ENCODE assay signal across 8 cellular contexts in genomic region chr1:160261526-160261877, GRCh38. TPM values are rescaled to one million over a fixed set of nuclear protein-coding genes. Genes with fewer than 3 reads are reported as not detected.
DNase-seq lines count a peak whose midpoint lies in the region; ATAC-seq and TF ChIP-seq lines count a peak whose summit lies in the region.

No MANE protein-coding gene starts in this region.

- peak; percentile 43 for ATAC-seq in HG03439 (IDR thresholded peaks at IDR 0.05; ENCODE audit: unreplicated experiment)
- ATAC-seq in PC-3: peak; percentile 74
- no peak for ATAC-seq in gastroesophageal sphincter

- CTCF ChIA-PET in PC-3 (lab: Charles Lee): interaction anchor here (0.7 to 2.4 kb wide), 3 partner anchors 9 to 573 kb away, joined by 4 to 12 read pairs (median 9); no protein-coding TSS in a partner anchor

- POLR2A ChIA-PET in PC-3 (lab: Charles Lee; ENCODE audit: unreplicated experiment): interaction anchor here (0.6 to 0.7 kb wide), 3 partner anchors 17 to 133 kb away, joined by 3 read pairs; no protein-coding TSS in a partner anchor

- H3K36me3 ChIP-seq in PC-3 (ENCODE audit: low read depth, low read length): peaks cover 6% of the 10 kb centered on the region; the same call in 1 of the 2 replicates
- H3K36me3 ChIP-seq in gastroesophageal sphincter: peaks cover 0 to 5% of the 10 kb centered on the region in 2 donors
- no peaks in the 10 kb centered on the region for H3K36me3 ChIP-seq in ovary

- H3K9ac ChIP-seq in PC-3 (ENCODE audit: low read length): peak overlapping the region; percentile 96

- H3F3A ChIP-seq in PC-3 (ENCODE audit: low read length, unreplicated experiment): peaks cover 8% of the 10 kb centered on the region

- DNase-seq in SHP77 (lab: John Stamatoyannopoulos, UW) (peak; percentile 24 to 29), SHP77 treated with DMSO at 0.1 percent for 48 hours (lab: John Stamatoyannopoulos, UW) (no peak), PC-3 (peak; percentile 89), ovary (peak in 2 of 5 donors; percentile 26 to 60), type B pancreatic cell (ENCODE audit: extremely low spot score, unreplicated experiment) (no peak)
- peak; percentile 60 for DNase-seq in activated effector memory CD4-positive, alpha-beta T cell treated with Interleukin-2 at 50 U/mL for 16 hours

- H2AFZ ChIP-seq in PC-3 (ENCODE audit: low read length): peak overlapping the region; percentile 93

- no peaks in the 10 kb centered on the region for H3K9me3 Mint-ChIP-seq in type B pancreatic cell

- intact Hi-C loops in PC-3 (cut with micrococcal nuclease): no loop called here
- intact Hi-C loops in ovary (cut with DNase I): loop anchor here in 1 of 4 donors (5.0 kb wide), 1 partner anchor 159 kb away; no protein-coding TSS in a partner anchor

- no peaks in the 10 kb centered on the region for H3K27me3 ChIP-seq in PC-3 (ENCODE audit: low read length)
- no peaks in the 10 kb centered on the region for H3K27me3 ChIP-seq in gastroesophageal sphincter
- no peaks in the 10 kb centered on the region for H3K27me3 ChIP-seq in ovary

- H3K4me3 ChIP-seq in PC-3 (ENCODE audit: low read length): peak overlapping the region; percentile 90
- H3K4me3 ChIP-seq in gastroesophageal sphincter: peak overlapping the region; percentile 85 to 91
- H3K4me3 ChIP-seq in ovary: peak overlapping the region; percentile 91

- peaks cover 33% of the 10 kb centered on the region for H4K20me1 ChIP-seq in PC-3 (ENCODE audit: low read length)

- H3K4me3 Mint-ChIP-seq in type B pancreatic cell: peak overlapping the region; percentile 99

- H3K27ac ChIP-seq in PC-3 (ENCODE audit: low read length) (peak overlapping the region; percentile 93), gastroesophageal sphincter (peak overlapping the region; percentile 95 to 98 (median 96)), ovary (peak overlapping the region; percentile 91 to 93)

- no peak for TF ChIP-seq CTCF in PC-3 (conservative IDR thresholded peaks at IDR 0.05; ENCODE audit: low read depth, low read length)
- no peak for TF ChIP-seq CTCF in gastroesophageal sphincter (IDR thresholded peaks at IDR 0.05)
- TF ChIP-seq CTCF in ovary (IDR thresholded peaks at IDR 0.05): no peak
- no peak for TF ChIP-seq CTCF in type B pancreatic cell (conservative IDR thresholded peaks at IDR 0.05)

- H3K9me3 ChIP-seq in PC-3 (ENCODE audit: low read length) (no peaks in the 10 kb centered on the region), gastroesophageal sphincter (no peaks in the 10 kb centered on the region), ovary (no peaks in the 10 kb centered on the region)

- H3K27ac Mint-ChIP-seq in type B pancreatic cell: peak overlapping the region; percentile 97

- BruUV-seq in PC-3 (replicated peaks; lab: Mats Ljungman, UMichigan): no TSS peak

- peaks cover 60% of the 10 kb centered on the region for H3K79me2 ChIP-seq in PC-3 (ENCODE audit: low read length)

- TF ChIP-seq POLR2A in gastroesophageal sphincter (IDR thresholded peaks at IDR 0.05): no peak
- TF ChIP-seq POLR2A in ovary (IDR thresholded peaks at IDR 0.05): no peak

- no peaks in the 10 kb centered on the region for H3K9me2 ChIP-seq in PC-3 (replicated peaks; ENCODE audit: low read length)

- peaks cover 46% of the 10 kb centered on the region for H3K4me1 ChIP-seq in PC-3 (ENCODE audit: insufficient read depth, low read length)
- H3K4me1 ChIP-seq in gastroesophageal sphincter: peaks cover 18 to 55% (median 18%) of the 10 kb centered on the region in 3 donors
- H3K4me1 ChIP-seq in ovary (ENCODE audit: insufficient read depth): peaks cover 9% of the 10 kb centered on the region

- 0 to 5% methylated on average over 6 of the region's 6 CpGs for WGBS in gastroesophageal sphincter (ENCODE audit: low coverage in 1 of 2), 2 donors
- 0 to 1% (median 0%) methylated on average over 6 of the region's 6 CpGs for WGBS in ovary, 3 donors

- peaks cover 8% of the 10 kb centered on the region for H3K27me3 Mint-ChIP-seq in type B pancreatic cell

- H3K4me1 Mint-ChIP-seq in type B pancreatic cell (ENCODE audit: unreplicated experiment): peaks cover 21% of the 10 kb centered on the region

- H3K36me3 Mint-ChIP-seq in type B pancreatic cell: peaks cover 7% of the 10 kb centered on the region

- no peak for TF ChIP-seq EP300 in gastroesophageal sphincter (IDR thresholded peaks at IDR 0.05)
- TF ChIP-seq EP300 in ovary (IDR thresholded peaks at IDR 0.05): no peak

- H3K4me2 ChIP-seq in PC-3 (ENCODE audit: low read length): peak overlapping the region; percentile 92

RNA-seq across cellular contexts. Expression of gene DCAF8, which starts 0.8 kb away (rescaled TPM):
- 122 and 139 TPM in 2 replicates for total RNA-seq in PC-3 (2014; rRNA removed)
- 100 to 1,000 TPM; 154 to 211 (median 159) TPM for total RNA-seq in gastroesophageal sphincter
- 100 to 1,000 TPM in 5 of 7 donors, 10 to 100 TPM in 2; 85.2 to 133 (median 104) TPM for total RNA-seq in ovary
- 100 to 1,000 TPM in 1 of 2 donors, 10 to 100 TPM in 1; 99.0 to 147 TPM for polyA plus RNA-seq in ovary
- 127 and 154 TPM in 2 replicates for total RNA-seq in type B pancreatic cell (ENCODE audit: low replicate concordance)

RNA-seq across cellular contexts. Expression of gene PEX19, which starts 23.4 kb away (rescaled TPM):
- total RNA-seq in PC-3 (2014; rRNA removed): 63.2 and 65.4 TPM in 2 replicates
- total RNA-seq in gastroesophageal sphincter: 10 to 100 TPM; 50.0 to 96.8 (median 61.1) TPM
- 10 to 100 TPM; 40.1 to 91.7 (median 70.6) TPM for total RNA-seq in ovary
- 100 to 1,000 TPM in 1 of 2 donors, 10 to 100 TPM in 1; 38.9 to 139 TPM for polyA plus RNA-seq in ovary
- total RNA-seq in type B pancreatic cell (ENCODE audit: low replicate concordance): 50.4 and 66.9 TPM in 2 replicates

RNA-seq across cellular contexts. Expression of gene PEA15, which starts 56.3 kb away (rescaled TPM):
- total RNA-seq in PC-3 (2014; rRNA removed) (90.3 and 128 TPM in 2 replicates), gastroesophageal sphincter (100 to 1,000 TPM in 3 of 4 donors, 10 to 100 TPM in 1; 94.6 to 325 (median 164) TPM), ovary (100 to 1,000 TPM in 5 of 7 donors, 10 to 100 TPM in 2; 38.4 to 137 (median 135) TPM), type B pancreatic cell (ENCODE audit: low replicate concordance) (67.7 and 72.8 TPM in 2 replicates)
- polyA plus RNA-seq in ovary: 100 to 1,000 TPM; 137 to 530 TPM

Comparison
In these comparisons a context has a peak if more than half of its experiments do, and no peak if none do; other contexts are left out.
1. DNase-seq: peak in SHP77 (2 of 2), PC-3 (single experiment) and activated effector memory CD4-positive, alpha-beta T cell treated with Interleukin-2 at 50 U/mL for 16 hours (single experiment); none in SHP77 treated with DMSO at 0.1 percent for 48 hours (single experiment) and type B pancreatic cell (single experiment).
2. Peak in every context shown above with its lines, with median percentiles within 50 percentile points of each other: H3K27ac ChIP-seq and H3K4me3 ChIP-seq.